Comparison of ENCODE assay signal across 19 cellular contexts in genomic region chr17:57595426-57595825, GRCh38.
A peak's percentile ranks its signal among the peaks of the same experiment; 100 is the strongest.
DNase-seq lines count a peak whose midpoint lies in the region; ATAC-seq and TF ChIP-seq lines count a peak whose summit lies in the region.
"Had no signal": no experiment of that assay in that cellular context is flagged by ENCODE, and none has a peak within 500 bp of the region (broad histone marks: within the 10 kb centered on the region; RNA-seq: fewer than 3 reads in every experiment).

No MANE protein-coding gene starts in this region.

- intact Hi-C loops in CD4-positive, alpha-beta memory T cell (cut with micrococcal nuclease), result loop anchor here (5.0 kb wide), 1 partner anchor 237 kb away; no protein-coding TSS in a partner anchor
- intact Hi-C loops in naive thymus-derived CD4-positive, alpha-beta T cell (cut with micrococcal nuclease), result loop anchor here in 1 of 2 donors (5.0 kb wide), 1 partner anchor 152 kb away; the partner anchor contains the start of gene CCDC182

- H3K4me2 ChIP-seq in BLaER1 treated with 17β-estradiol and CSF1 and Interleukin-3, amounts not matched to agents 10 nM and 100 nM, result peak overlapping the region in 10 of 11 experiments; percentile 15 to 70 (median 59); a peak in 18 of 22 replicates

- H3K4me1 Mint-ChIP-seq in CD4-positive, alpha-beta memory T cell, result peaks cover 29 to 38% (median 31%) of the 10 kb centered on the region in 4 donors
- peaks cover 29 to 41% (median 34%) of the 10 kb centered on the region in 7 donors for H3K4me1 Mint-ChIP-seq in naive thymus-derived CD4-positive, alpha-beta T cell
- peaks cover 29 to 36% (median 33%) of the 10 kb centered on the region in 3 donors for H3K4me1 Mint-ChIP-seq in CD8-positive, alpha-beta memory T cell

- no peaks in the 10 kb centered on the region for H3K27me3 ChIP-seq in BLaER1 treated with 17β-estradiol and CSF1 and Interleukin-3, amounts not matched to agents 10 nM and 100 nM
- no peaks in the 10 kb centered on the region for H3K27me3 ChIP-seq in CD4-positive, alpha-beta memory T cell (ENCODE audit: insufficient read depth, low read length)
- no peaks in the 10 kb centered on the region for H3K27me3 ChIP-seq in WERI-Rb-1 (ENCODE audit: insufficient read depth, low read depth, severe bottlenecking)
- no peaks in the 10 kb centered on the region for H3K27me3 ChIP-seq in naive thymus-derived CD4-positive, alpha-beta T cell (ENCODE audit: control insufficient read depth in 2 of 2, insufficient read depth in 2 of 2, low read length in 2 of 2)
- no peaks in the 10 kb centered on the region for H3K27me3 ChIP-seq in CD8-positive, alpha-beta memory T cell (ENCODE audit: insufficient read depth, low read length, poor library complexity, severe bottlenecking)

- CTCF ChIA-PET in CD4-positive, alpha-beta memory T cell (lab: Charles Lee; ENCODE audit: partially characterized antibody), result interaction anchor here (0.7 to 10.3 kb wide), 3 partner anchors 11 to 94 kb away, joined by 3 to 217 read pairs (median 3); no protein-coding TSS in a partner anchor
- CTCF ChIA-PET in naive thymus-derived CD4-positive, alpha-beta T cell (lab: Charles Lee), result interaction anchor here (0.6 to 0.9 kb wide), 2 partner anchors 76 to 84 kb away, joined by 3 read pairs; no protein-coding TSS in a partner anchor
- CTCF ChIA-PET in CD8-positive, alpha-beta memory T cell (lab: Charles Lee), result interaction anchor here (0.9 to 1.3 kb wide), 4 partner anchors 9 to 188 kb away, joined by 3 read pairs; no protein-coding TSS in a partner anchor

- no peaks in the 10 kb centered on the region; a peak in 2 of 22 replicates for H4K20me1 ChIP-seq in BLaER1 treated with 17β-estradiol and CSF1 and Interleukin-3, amounts not matched to agents 10 nM and 100 nM

- H3K9me3 ChIP-seq in BLaER1 treated with 17β-estradiol and CSF1 and Interleukin-3, amounts not matched to agents 10 nM and 100 nM (replicated peaks in 1 of 11), result peaks cover 8 to 31% (median 16%) of the 10 kb centered on the region in 11 experiments
- H3K9me3 ChIP-seq in CD4-positive, alpha-beta memory T cell (ENCODE audit: control insufficient read depth in 1 of 2, low read length in 2 of 2), result no peaks in the 10 kb centered on the region
- H3K9me3 ChIP-seq in WERI-Rb-1 (ENCODE audit: severe bottlenecking), result peaks cover 3% of the 10 kb centered on the region
- H3K9me3 ChIP-seq in naive thymus-derived CD4-positive, alpha-beta T cell (ENCODE audit: control insufficient read depth in 2 of 3, low read length in 3 of 3), result peaks cover 0 to 11% (median 4%) of the 10 kb centered on the region in 3 experiments
- no peaks in the 10 kb centered on the region for H3K9me3 ChIP-seq in CD8-positive, alpha-beta memory T cell (ENCODE audit: low read length)

- peaks cover 0 to 88% (median 16%) of the 10 kb centered on the region in 11 experiments; a peak in 13 of 22 replicates for H3K36me3 ChIP-seq in BLaER1 treated with 17β-estradiol and CSF1 and Interleukin-3, amounts not matched to agents 10 nM and 100 nM
- no peaks in the 10 kb centered on the region for H3K36me3 ChIP-seq in CD4-positive, alpha-beta memory T cell (ENCODE audit: insufficient read depth, low read length)
- H3K36me3 ChIP-seq in WERI-Rb-1, result peaks cover 52% of the 10 kb centered on the region
- H3K36me3 ChIP-seq in naive thymus-derived CD4-positive, alpha-beta T cell (ENCODE audit: control insufficient read depth in 2 of 3, insufficient read depth in 3 of 3, low read length in 3 of 3), result no peaks in the 10 kb centered on the region
- no peaks in the 10 kb centered on the region for H3K36me3 ChIP-seq in CD8-positive, alpha-beta memory T cell (ENCODE audit: insufficient read depth, low read length)

- POLR2A ChIA-PET in CD4-positive, alpha-beta memory T cell (lab: Charles Lee; ENCODE audit: partially characterized antibody), result interaction anchor here (1.1 to 2.0 kb wide), 2 partner anchors 10 to 11 kb away, joined by 3 to 6 read pairs; no protein-coding TSS in a partner anchor
- POLR2A ChIA-PET in naive thymus-derived CD4-positive, alpha-beta T cell (lab: Charles Lee), result no interaction called here
- POLR2A ChIA-PET in CD8-positive, alpha-beta memory T cell (lab: Charles Lee), result no interaction called here

- H3K4me3 Mint-ChIP-seq in CD4-positive, alpha-beta memory T cell, result no peak overlapping the region
- H3K4me3 Mint-ChIP-seq in naive thymus-derived CD4-positive, alpha-beta T cell, result no peak overlapping the region
- no peak overlapping the region for H3K4me3 Mint-ChIP-seq in CD8-positive, alpha-beta memory T cell

- TF ChIP-seq CTCF in WERI-Rb-1 (IDR thresholded peaks at IDR 0.05; ENCODE audit: low read depth, low read length), result no peak

- peak overlapping the region in 4 of 11 experiments; percentile 2 to 63 (median 40); a peak in 8 of 22 replicates for H3K27ac ChIP-seq in BLaER1 treated with 17β-estradiol and CSF1 and Interleukin-3, amounts not matched to agents 10 nM and 100 nM
- no peak overlapping the region for H3K27ac ChIP-seq in CD4-positive, alpha-beta memory T cell (ENCODE audit: low read depth, low read length)
- H3K27ac ChIP-seq in WERI-Rb-1, result peak overlapping the region; percentile 92
- no peak overlapping the region for H3K27ac ChIP-seq in naive thymus-derived CD4-positive, alpha-beta T cell (ENCODE audit: low read depth, low read length)
- H3K27ac ChIP-seq in CD8-positive, alpha-beta memory T cell (ENCODE audit: low read depth, low read length), result no peak overlapping the region
- H3K27ac ChIP-seq: C4-2B had no signal

- H3K27me3 Mint-ChIP-seq in CD4-positive, alpha-beta memory T cell, result no peaks in the 10 kb centered on the region
- H3K27me3 Mint-ChIP-seq in naive thymus-derived CD4-positive, alpha-beta T cell, result no peaks in the 10 kb centered on the region
- peaks cover 0 to 3% of the 10 kb centered on the region in 2 donors for H3K27me3 Mint-ChIP-seq in CD8-positive, alpha-beta memory T cell

- H3K9me3 Mint-ChIP-seq in CD4-positive, alpha-beta memory T cell, result peaks cover 0 to 13% (median 6%) of the 10 kb centered on the region in 8 donors
- H3K9me3 Mint-ChIP-seq in naive thymus-derived CD4-positive, alpha-beta T cell, result peaks cover 0 to 20% (median 5%) of the 10 kb centered on the region in 11 donors
- peaks cover 0 to 6% (median 3%) of the 10 kb centered on the region in 5 donors for H3K9me3 Mint-ChIP-seq in CD8-positive, alpha-beta memory T cell

- H3K27ac Mint-ChIP-seq in CD4-positive, alpha-beta memory T cell, result peak overlapping the region in 5 of 7 donors; percentile 36 to 90 (median 63)
- peak overlapping the region in 5 of 9 donors; percentile 54 to 84 (median 62) for H3K27ac Mint-ChIP-seq in naive thymus-derived CD4-positive, alpha-beta T cell
- peak overlapping the region in 4 of 8 donors; percentile 38 to 93 (median 46) for H3K27ac Mint-ChIP-seq in CD8-positive, alpha-beta memory T cell

- H3K9ac ChIP-seq in BLaER1 treated with 17β-estradiol and CSF1 and Interleukin-3, amounts not matched to agents 10 nM and 100 nM, result peak overlapping the region in 1 of 11 experiments; percentile 16; a peak in 1 of 22 replicates

- peaks cover 44 to 94% (median 79%) of the 10 kb centered on the region in 10 experiments for H3K4me1 ChIP-seq in BLaER1 treated with 17β-estradiol and CSF1 and Interleukin-3, amounts not matched to agents 10 nM and 100 nM
- H3K4me1 ChIP-seq in CD4-positive, alpha-beta memory T cell (ENCODE audit: insufficient read depth, low read length), result peaks cover 30% of the 10 kb centered on the region
- peaks cover 25 to 30% of the 10 kb centered on the region in 2 donors for H3K4me1 ChIP-seq in naive thymus-derived CD4-positive, alpha-beta T cell (ENCODE audit: control insufficient read depth in 2 of 2, insufficient read depth in 2 of 2, low read length in 2 of 2)
- peaks cover 30% of the 10 kb centered on the region for H3K4me1 ChIP-seq in CD8-positive, alpha-beta memory T cell (ENCODE audit: insufficient read depth, low read length)

- peaks cover 15 to 25% of the 10 kb centered on the region in 2 donors for H3K36me3 Mint-ChIP-seq in CD4-positive, alpha-beta memory T cell
- peaks cover 0 to 28% (median 23%) of the 10 kb centered on the region in 5 donors for H3K36me3 Mint-ChIP-seq in naive thymus-derived CD4-positive, alpha-beta T cell
- peaks cover 3 to 20% (median 17%) of the 10 kb centered on the region in 3 donors for H3K36me3 Mint-ChIP-seq in CD8-positive, alpha-beta memory T cell

- no peak for ATAC-seq in naive thymus-derived CD4-positive, alpha-beta T cell
- no peak for ATAC-seq in HG03095 (IDR thresholded peaks at IDR 0.05; ENCODE audit: unreplicated experiment)
- ATAC-seq: HCT116, K562, SK-N-SH treated with all-trans-retinoic acid at 6 μM for 48 hours had no signal

- H3K4me3 ChIP-seq in BLaER1 treated with 17β-estradiol and CSF1 and Interleukin-3, amounts not matched to agents 10 nM and 100 nM, result 0 out of 20 replicates have a peak overlapping the region, but pooled peaks of 1 of the 10 experiments have one; percentile 8
- no peak overlapping the region for H3K4me3 ChIP-seq in CD4-positive, alpha-beta memory T cell (ENCODE audit: low read length in 2 of 2)
- no peak overlapping the region for H3K4me3 ChIP-seq in WERI-Rb-1 (ENCODE audit: low read depth, low read length)
- H3K4me3 ChIP-seq in naive thymus-derived CD4-positive, alpha-beta T cell (ENCODE audit: low read length), result no peak overlapping the region
- no peak overlapping the region for H3K4me3 ChIP-seq in CD8-positive, alpha-beta memory T cell (ENCODE audit: low read length)
- H3K4me3 ChIP-seq: K562 had no signal

- no peak for DNase-seq in CD4-positive, alpha-beta memory T cell
- no peak for DNase-seq in WERI-Rb-1
- no peak for DNase-seq in naive thymus-derived CD4-positive, alpha-beta T cell
- DNase-seq in CD8-positive, alpha-beta memory T cell, result no peak
- DNase-seq in SIG-M5 treated with dmso at 0.1 percent for 504 hours (lab: John Stamatoyannopoulos, UW; ENCODE audit: unreplicated experiment), result no peak
- DNase-seq in nucleus accumbens (lab: John Stamatoyannopoulos, UW), result no peak
- DNase-seq: DMS53, GOT3, MV-4-11, NCI-H187 treated with DMSO at 0.1 percent for 48 hours, NCI-H2227 treated with DMSO at 0.1 percent for 48 hours, NCI-H82, SHP77 had no signal
